Comparison of ENCODE assay signal across 8 cellular contexts in genomic region chr1:112397051-112397471, GRCh38.
DNase-seq lines count a peak whose midpoint lies in the region; ATAC-seq and TF ChIP-seq lines count a peak whose summit lies in the region.
"Had no signal": no experiment of that assay in that cellular context is flagged by ENCODE, and none has a peak within 500 bp of the region (broad histone marks: within the 10 kb centered on the region; RNA-seq: fewer than 3 reads in every experiment).

No MANE protein-coding gene starts in this region.

- no peaks in the 10 kb centered on the region for H3K27me3 Mint-ChIP-seq in stimulated activated memory B cell treated with anti-CD40 and anti-IgM and Interleukin-4, amounts not matched to agents 10 μg/mL and 1 μg/mL and 100 μg/mL, for 72 hours

- H3K27me3 ChIP-seq in HAP-1 (ENCODE audit: low read depth) (no peaks in the 10 kb centered on the region), WERI-Rb-1 (ENCODE audit: insufficient read depth, low read depth, severe bottlenecking) (no peaks in the 10 kb centered on the region)

- H3K4me1 ChIP-seq in HAP-1: peaks cover 36% of the 10 kb centered on the region

- H3K36me3 Mint-ChIP-seq in stimulated activated memory B cell treated with anti-CD40 and anti-IgM and Interleukin-4, amounts not matched to agents 10 μg/mL and 1 μg/mL and 100 μg/mL, for 72 hours: no peaks in the 10 kb centered on the region

- H3K4me1 Mint-ChIP-seq in stimulated activated memory B cell treated with anti-CD40 and anti-IgM and Interleukin-4, amounts not matched to agents 10 μg/mL and 1 μg/mL and 100 μg/mL, for 72 hours: peaks cover 55% of the 10 kb centered on the region

- H3K9me3 ChIP-seq in HAP-1 (no peaks in the 10 kb centered on the region), WERI-Rb-1 (ENCODE audit: severe bottlenecking) (no peaks in the 10 kb centered on the region)

- DNase-seq in HAP-1 (ENCODE audit: low spot score in 2 of 2) (peak in 1 of 2 experiments; percentile 31), WERI-Rb-1 (no peak), KBM-7 (no peak)
- DNase-seq: NCI-H1105 had no signal

- no peak for ATAC-seq in stimulated activated memory B cell treated with anti-CD40 and anti-IgM and Interleukin-4, amounts not matched to agents 10 μg/mL and 1 μg/mL and 100 μg/mL, for 72 hours
- no peak for ATAC-seq in GM18861 (IDR thresholded peaks at IDR 0.05; ENCODE audit: unreplicated experiment)
- no peak for ATAC-seq in GM19328 (IDR thresholded peaks at IDR 0.05; ENCODE audit: unreplicated experiment)

- H3K36me3 ChIP-seq in HAP-1 (replicated peaks): no peaks in the 10 kb centered on the region
- H3K36me3 ChIP-seq in WERI-Rb-1: no peaks in the 10 kb centered on the region

- no peak for TF ChIP-seq CTCF in WERI-Rb-1 (IDR thresholded peaks at IDR 0.05; ENCODE audit: low read depth, low read length)

- H3K4me3 Mint-ChIP-seq in stimulated activated memory B cell treated with anti-CD40 and anti-IgM and Interleukin-4, amounts not matched to agents 10 μg/mL and 1 μg/mL and 100 μg/mL, for 72 hours: peak overlapping the region; percentile 98

- peak overlapping the region; percentile 78 for H3K27ac Mint-ChIP-seq in stimulated activated memory B cell treated with anti-CD40 and anti-IgM and Interleukin-4, amounts not matched to agents 10 μg/mL and 1 μg/mL and 100 μg/mL, for 72 hours

- in situ Hi-C loops in HAP-1 (cut with MboI; ENCODE audit: low sequenced_read_pairs) (no loop called here), KBM-7 (cut with MboI; ENCODE audit: low pct_unique_long_range_greater_than_20kb, low sequenced_read_pairs) (loop anchor here (25.0 kb wide), 1 partner anchor 215 kb away; the partner anchor contains the start of genes CAPZA1 and ST7L)

- H3K9me3 Mint-ChIP-seq in stimulated activated memory B cell treated with anti-CD40 and anti-IgM and Interleukin-4, amounts not matched to agents 10 μg/mL and 1 μg/mL and 100 μg/mL, for 72 hours: no peaks in the 10 kb centered on the region

- H3K4me3 ChIP-seq in HAP-1 (peak overlapping the region; percentile 92), WERI-Rb-1 (ENCODE audit: low read depth, low read length) (peak overlapping the region; percentile 95), iPS-11a (ENCODE audit: low read depth, low read length) (peak overlapping the region; percentile 89)

- no peak overlapping the region for H3K27ac ChIP-seq in WERI-Rb-1
